In the genomic region with DNA sequence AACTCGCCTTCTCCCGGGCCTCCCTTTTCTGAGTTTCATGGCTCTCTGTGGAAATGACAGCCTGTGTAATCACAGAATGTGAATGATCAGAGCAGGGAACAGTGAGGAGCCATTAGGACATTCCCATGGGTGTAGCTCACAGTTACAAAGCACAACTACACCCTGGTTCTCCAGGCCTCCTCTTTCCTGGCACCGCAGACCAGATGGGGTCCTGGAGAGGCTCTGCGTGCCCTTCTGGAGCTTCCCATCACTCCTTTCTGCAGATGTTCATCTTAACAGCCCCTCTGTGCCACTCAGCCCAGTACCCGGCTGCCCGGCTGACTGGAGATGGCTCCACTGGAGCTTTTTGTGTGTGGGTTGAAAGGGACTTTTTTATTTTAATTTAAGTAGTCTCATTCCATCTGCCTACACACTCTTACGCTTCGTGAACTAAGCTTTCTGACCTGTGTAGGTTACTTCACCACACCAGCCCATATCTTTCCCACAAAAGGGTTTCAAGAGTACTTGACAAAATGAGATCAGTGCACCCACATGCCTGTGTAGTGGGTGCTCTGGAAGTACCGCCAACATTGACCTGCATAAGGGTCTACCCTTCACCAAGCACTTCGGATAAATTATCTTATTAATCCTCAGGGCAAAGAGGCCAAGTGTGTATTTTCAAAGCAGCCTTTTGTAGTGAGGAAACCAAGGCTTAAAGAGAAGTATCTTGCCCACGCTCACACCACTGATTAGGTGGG, we compare ENCODE assay signal across 9 cellular contexts. TPM values are rescaled to one million over a fixed set of nuclear protein-coding genes. Genes with fewer than 3 reads are reported as not detected.
DNase-seq lines count a peak whose midpoint lies in the region; ATAC-seq lines count a peak whose summit lies in the region.
"Had no signal": no experiment of that assay in that cellular context is flagged by ENCODE, and none has a peak within 500 bp of the region (broad histone marks: within the 10 kb centered on the region; RNA-seq: fewer than 3 reads in every experiment).

No MANE protein-coding gene starts in this region.

- H3K9me3 ChIP-seq in right cardiac atrium (ENCODE audit: control insufficient read depth, low read length) (no peaks in the 10 kb centered on the region), MG63 (no peaks in the 10 kb centered on the region)

- intact Hi-C loops in right cardiac atrium (cut with DNase I): no loop called here

- no peak overlapping the region for H3K4me3 ChIP-seq in right cardiac atrium (ENCODE audit: low read length)
- H3K4me3 ChIP-seq in MG63: no peak overlapping the region

- ATAC-seq in HG03108 (IDR thresholded peaks at IDR 0.05; ENCODE audit: unreplicated experiment): peak; percentile 45
- peak in 1 of 2 donors; percentile 42 for ATAC-seq in right cardiac atrium

- peaks cover 12% of the 10 kb centered on the region for H3K4me1 ChIP-seq in right cardiac atrium (ENCODE audit: control insufficient read depth, insufficient read depth, low read length)

- 66% methylated on average over 11 of the region's 11 CpGs for WGBS in right cardiac atrium

- DNase-seq in activated CD4-positive, alpha-beta T cell treated with anti-CD3 and anti-CD28 coated beads for 24 hours (ENCODE audit: low read depth in 2 of 2): peak; percentile 43 to 45
- no peak for DNase-seq in activated CD4-positive, alpha-beta T cell treated with anti-CD3 and anti-CD28 coated beads for 1 hour
- DNase-seq in activated CD8-positive, alpha-beta memory T cell treated with anti-CD3 and anti-CD28 coated beads for 24 hours: peak; percentile 84
- no peak for DNase-seq in right cardiac atrium
- DNase-seq in stimulated activated CD4-positive, alpha-beta T cell treated with anti-CD3 and anti-CD28 coated beads, TNF-alpha, amount 100 ng/mL, for 48 hours (ENCODE audit: low read depth in 3 of 3): peak; percentile 33 to 50 (median 50)
- no peak for DNase-seq in cerebellum (ENCODE audit: low spot score)
- DNase-seq in MG63: no peak

- peaks cover 13% of the 10 kb centered on the region for H3K36me3 ChIP-seq in MG63

- H3K27me3 ChIP-seq in right cardiac atrium (ENCODE audit: control insufficient read depth, insufficient read depth) (no peaks in the 10 kb centered on the region), MG63 (no peaks in the 10 kb centered on the region)

- H3K27ac ChIP-seq in right cardiac atrium (ENCODE audit: low read length): peak overlapping the region; percentile 50

RNA-seq across cellular contexts. Expression of gene SREBF2, which starts 29.8 kb away (rescaled TPM):
- total RNA-seq in right cardiac atrium (100 to 1,000 TPM in 2 of 4 donors, 10 to 100 TPM in 2; 77.8 to 119 (median 106) TPM), cerebellum (73.8 TPM)
- 71.2 TPM for polyA plus RNA-seq in right cardiac atrium
- 15.0 and 26.5 TPM in 2 replicates for total RNA-seq in MG63 (2014; rRNA removed; shearing (Covaris generic); ENCODE audit: low replicate concordance)

RNA-seq across cellular contexts. Expression of gene SHISA8, which starts 52.2 kb away (rescaled TPM):
- total RNA-seq in right cardiac atrium: 1 to 10 TPM; 1.1 to 8.5 (median 2.6) TPM
- 0.95 TPM for polyA plus RNA-seq in right cardiac atrium
- 0.27 TPM for total RNA-seq in cerebellum
- total RNA-seq in MG63 (2014; rRNA removed; shearing (Covaris generic); ENCODE audit: low replicate concordance): not detected in 2 replicates
- polyA plus RNA-seq: BJ had no signal

Comparison
In these comparisons a context has a peak if more than half of its experiments do, and no peak if none do; other contexts are left out.
1. DNase-seq: peak in activated CD4-positive, alpha-beta T cell treated with anti-CD3 and anti-CD28 coated beads for 24 hours (2 of 2), activated CD8-positive, alpha-beta memory T cell treated with anti-CD3 and anti-CD28 coated beads for 24 hours (single experiment) and stimulated activated CD4-positive, alpha-beta T cell treated with anti-CD3 and anti-CD28 coated beads, TNF-alpha, amount 100 ng/mL, for 48 hours (3 of 3); none in activated CD4-positive, alpha-beta T cell treated with anti-CD3 and anti-CD28 coated beads for 1 hour (single experiment), right cardiac atrium (0 of 3), cerebellum (single experiment) and MG63 (single experiment).